17 cellular contexts compared by ENCODE assay signal in genomic region chr9:95073918-95074317, GRCh38.
DNase-seq lines count a peak whose midpoint lies in the region; ATAC-seq and TF ChIP-seq lines count a peak whose summit lies in the region.
"Had no signal": no experiment of that assay in that cellular context is flagged by ENCODE, and none has a peak within 500 bp of the region (broad histone marks: within the 10 kb centered on the region; RNA-seq: fewer than 3 reads in every experiment).

No MANE protein-coding gene starts in this region.

- H3K36me3 Mint-ChIP-seq in HFFc6 (ENCODE audit: low read depth): peaks cover 23% of the 10 kb centered on the region
- peaks cover 8% of the 10 kb centered on the region for H3K36me3 Mint-ChIP-seq in mesothelial cell of epicardium
- peaks cover 11% of the 10 kb centered on the region for H3K36me3 Mint-ChIP-seq in neural progenitor cell

- H3K27me3 ChIP-seq in testis (no peaks in the 10 kb centered on the region), neural progenitor cell (no peaks in the 10 kb centered on the region)
- H3K27me3 ChIP-seq: spleen had no signal

- intact Hi-C loops in testis (cut with DNase I; ENCODE audit: low total_unique reads): no loop called here

- no peak for ATAC-seq in GM21576 (IDR thresholded peaks at IDR 0.05; ENCODE audit: unreplicated experiment)
- ATAC-seq: activated naive CD8-positive, alpha-beta T cell treated with anti-CD3 and anti-CD28 coated beads, Interleukin-2, amount 50 U/mL, for 24 hours; esophagus mucosa had no signal

- H3K4me3 Mint-ChIP-seq in HFFc6 (no peak overlapping the region), mesothelial cell of epicardium (no peak overlapping the region), neural progenitor cell (no peak overlapping the region)
- H3K4me3 Mint-ChIP-seq: activated naive CD8-positive, alpha-beta T cell treated with anti-CD3 and anti-CD28 coated beads, Interleukin-2, amount 50 U/mL, for 24 hours; GM23338; nephron progenitor cell; stimulated activated naive CD8-positive, alpha-beta T cell treated with anti-CD3 and anti-CD28 coated beads, Interleukin-15, Interleukin-2, amounts not matched to agents 100 ng/mL and 50 ng/mL, for 24 hours had no signal

- peaks cover 16% of the 10 kb centered on the region; the same call in 1 of the 2 replicates for H3K4me1 Mint-ChIP-seq in HFFc6 (ENCODE audit: low read depth)
- H3K4me1 Mint-ChIP-seq in mesothelial cell of epicardium: peaks cover 34% of the 10 kb centered on the region
- peaks cover 24% of the 10 kb centered on the region for H3K4me1 Mint-ChIP-seq in neural progenitor cell
- H3K4me1 Mint-ChIP-seq: activated naive CD8-positive, alpha-beta T cell treated with anti-CD3 and anti-CD28 coated beads, Interleukin-2, amount 50 U/mL, for 24 hours had no signal

- H3K27ac ChIP-seq in caudate nucleus (ENCODE audit: low read depth, low read length) (peak overlapping the region; percentile 98), testis (no peak overlapping the region), neural progenitor cell (no peak overlapping the region)

- DNase-seq in HFFc6: no peak
- no peak for DNase-seq in caudate nucleus (lab: John Stamatoyannopoulos, UW)
- DNase-seq in mesothelial cell of epicardium (ENCODE audit: low spot score in 2 of 2, unreplicated experiment in 2 of 2): no peak
- DNase-seq in testis: peak; percentile 11
- no peak for DNase-seq in activated gamma-delta T cell (lab: John Stamatoyannopoulos, UW)
- DNase-seq in neural progenitor cell (ENCODE audit: low spot score): no peak
- DNase-seq: activated CD4-positive, alpha-beta T cell treated with anti-CD3 and anti-CD28 coated beads for 4 hours; activated effector memory CD4-positive, alpha-beta T cell treated with Interleukin-2 at 50 U/mL for 16 hours; activated naive CD8-positive, alpha-beta T cell treated with anti-CD3 and anti-CD28 coated beads, Interleukin-2, amount 50 U/mL, for 24 hours; KBM-7; nephron progenitor cell; spleen; stimulated activated CD4-positive, alpha-beta T cell treated with anti-CD3 and anti-CD28 coated beads, Interleukin-4, amount 100 ng/mL, for 24 hours had no signal

- 91 to 97% methylated on average over 5 of the region's 5 CpGs for WGBS in testis, 2 donors

- H3K79me2 ChIP-seq in neural progenitor cell (ENCODE audit: low read depth): no peaks in the 10 kb centered on the region

- TF ChIP-seq CTCF in HFFc6 (IDR thresholded peaks at IDR 0.05): no peak
- TF ChIP-seq CTCF in mesothelial cell of epicardium (IDR thresholded peaks at IDR 0.05; ENCODE audit: unreplicated experiment): no peak
- no peak for TF ChIP-seq CTCF in testis (IDR thresholded peaks at IDR 0.05)
- no peak for TF ChIP-seq CTCF in neural progenitor cell (IDR thresholded peaks at IDR 0.05)

- H3F3A ChIP-seq in neural progenitor cell (ENCODE audit: low read depth): peaks cover 5% of the 10 kb centered on the region

- no peak overlapping the region for H3K9ac ChIP-seq in neural progenitor cell

- H3K4me2 ChIP-seq in neural progenitor cell: no peak overlapping the region
- H3K4me2 ChIP-seq: GM23338 had no signal

- no peak for TF ChIP-seq POLR2A in testis (IDR thresholded peaks at IDR 0.05)

- H3K36me3 ChIP-seq in testis (ENCODE audit: low read depth, missing control alignments): no peaks in the 10 kb centered on the region
- H3K36me3 ChIP-seq in neural progenitor cell: no peaks in the 10 kb centered on the region

- peaks cover 20% of the 10 kb centered on the region for H3K4me1 ChIP-seq in testis
- peaks cover 10% of the 10 kb centered on the region for H3K4me1 ChIP-seq in neural progenitor cell

- H3K27me3 Mint-ChIP-seq in HFFc6 (ENCODE audit: insufficient read depth): peaks cover 2% of the 10 kb centered on the region
- H3K27me3 Mint-ChIP-seq in mesothelial cell of epicardium (ENCODE audit: low read depth): no peaks in the 10 kb centered on the region
- peaks cover 2% of the 10 kb centered on the region for H3K27me3 Mint-ChIP-seq in neural progenitor cell (ENCODE audit: insufficient read depth, low read depth)
- H3K27me3 Mint-ChIP-seq: activated naive CD8-positive, alpha-beta T cell treated with anti-CD3 and anti-CD28 coated beads, Interleukin-2, amount 50 U/mL, for 24 hours; stimulated activated naive CD8-positive, alpha-beta T cell treated with anti-CD3 and anti-CD28 coated beads, Interleukin-15, Interleukin-2, amounts not matched to agents 100 ng/mL and 50 ng/mL, for 24 hours had no signal

- H3K9me3 Mint-ChIP-seq in HFFc6 (no peaks in the 10 kb centered on the region), mesothelial cell of epicardium (no peaks in the 10 kb centered on the region), neural progenitor cell (no peaks in the 10 kb centered on the region)
- H3K9me3 Mint-ChIP-seq: activated naive CD8-positive, alpha-beta T cell treated with anti-CD3 and anti-CD28 coated beads, Interleukin-2, amount 50 U/mL, for 24 hours; GM23338; nephron progenitor cell; stimulated activated naive CD8-positive, alpha-beta T cell treated with anti-CD3 and anti-CD28 coated beads, Interleukin-15, Interleukin-2, amounts not matched to agents 100 ng/mL and 50 ng/mL, for 24 hours had no signal

- H3K4me3 ChIP-seq in testis: no peak overlapping the region
- H3K4me3 ChIP-seq in neural progenitor cell: no peak overlapping the region
- H3K4me3 ChIP-seq: GM23338, spleen had no signal

- H2AFZ ChIP-seq in neural progenitor cell (replicated peaks): no peak overlapping the region
- H2AFZ ChIP-seq: GM23338 had no signal

- no peaks in the 10 kb centered on the region for H3K9me3 ChIP-seq in testis
- H3K9me3 ChIP-seq in neural progenitor cell (ENCODE audit: low read depth): no peaks in the 10 kb centered on the region
- H3K9me3 ChIP-seq: spleen had no signal

- no peaks in the 10 kb centered on the region for H4K20me1 ChIP-seq in neural progenitor cell (ENCODE audit: low read depth)

- H3K27ac Mint-ChIP-seq in HFFc6 (peak overlapping the region; percentile 19; the same call in 1 of the 2 replicates), mesothelial cell of epicardium (peak overlapping the region; percentile 41), neural progenitor cell (no peak overlapping the region)
- H3K27ac Mint-ChIP-seq: activated naive CD8-positive, alpha-beta T cell treated with anti-CD3 and anti-CD28 coated beads, Interleukin-2, amount 50 U/mL, for 24 hours; GM23338; nephron progenitor cell; stimulated activated naive CD8-positive, alpha-beta T cell treated with anti-CD3 and anti-CD28 coated beads, Interleukin-15, Interleukin-2, amounts not matched to agents 100 ng/mL and 50 ng/mL, for 24 hours had no signal
